In genomic region chr18:79574938-79575525, GRCh38 we compare ENCODE assay signal across 15 cellular contexts.
DNase-seq lines count a peak whose midpoint lies in the region; ATAC-seq, FAIRE-seq and TF ChIP-seq lines count a peak whose summit lies in the region.
"Had no signal": no experiment of that assay in that cellular context is flagged by ENCODE, and none has a peak within 500 bp of the region (broad histone marks: within the 10 kb centered on the region; RNA-seq: fewer than 3 reads in every experiment).

No MANE protein-coding gene starts in this region.

- TF ChIP-seq RAD21 in HepG2 (CRISPR knock-in tag; IDR thresholded peaks at IDR 0.05): no peak
- TF ChIP-seq RAD21 in SK-N-SH (IDR thresholded peaks at IDR 0.05; ENCODE audit: low read length): no peak

- BruUV-seq in HepG2 (replicated peaks; lab: Mats Ljungman, UMichigan): no TSS peak

- CTCF ChIA-PET in HepG2 (lab: Yijun Ruan, JAX; ENCODE audit: low intra/inter-chr PET ratio, low total read pairs): no interaction called here
- CTCF ChIA-PET in SK-N-SH (lab: Yijun Ruan, JAX): no interaction called here

- peaks cover 9% of the 10 kb centered on the region for H3K36me3 Mint-ChIP-seq in T-helper 2 cell treated with Interferon-gamma antibody and Interleukin-4, amounts not matched to agents 5 μg/mL and 100 μg/mL, for 36 hours (ENCODE audit: low read depth)

- H2AFZ ChIP-seq in HepG2 (ENCODE audit: low read length) (no peak overlapping the region), SK-N-SH (ENCODE audit: low read depth) (no peak overlapping the region)

- peaks cover 2 to 23% of the 10 kb centered on the region in 2 experiments; a peak in 4 of 5 replicates for H3K27me3 ChIP-seq in HepG2 (ENCODE audit: control insufficient read depth in 1 of 2, insufficient read depth in 2 of 2, low read length in 2 of 2)
- H3K27me3 ChIP-seq in upper lobe of left lung: no peaks in the 10 kb centered on the region
- peaks cover 91% of the 10 kb centered on the region for H3K27me3 ChIP-seq in SK-N-SH (ENCODE audit: insufficient read depth)
- H3K27me3 ChIP-seq: dorsolateral prefrontal cortex, neutrophil had no signal

- intact Hi-C loops in cardiac septum (cut with DNase I): no loop called here
- intact Hi-C loops in Right ventricle myocardium inferior (cut with DNase I): no loop called here
- intact Hi-C loops in HepG2 (cut with micrococcal nuclease; ENCODE audit: unreplicated experiment): no loop called here

- TF ChIP-seq EP300 in HepG2 (IDR thresholded peaks at IDR 0.05; ENCODE audit: low read depth in 2 of 2, low read length in 2 of 2) (no peak), HepG2 (CRISPR knock-in tag; IDR thresholded peaks at IDR 0.05; ENCODE audit: borderline replicate concordance) (no peak), upper lobe of left lung (IDR thresholded peaks at IDR 0.05) (no peak), SK-N-SH (IDR thresholded peaks at IDR 0.05; ENCODE audit: borderline replicate concordance in 1 of 2, low read depth in 1 of 2, low read length in 1 of 2) (no peak)

- H3K9ac ChIP-seq in HepG2 (ENCODE audit: insufficient read depth, low read depth, low read length): no peak overlapping the region
- no peak overlapping the region for H3K9ac ChIP-seq in SK-N-SH

- H3K4me3 Mint-ChIP-seq in T-helper 2 cell treated with Interferon-gamma antibody and Interleukin-4, amounts not matched to agents 5 μg/mL and 100 μg/mL, for 36 hours: peak overlapping the region; percentile 18
- H3K4me3 Mint-ChIP-seq: HFFc6 had no signal

- TF ChIP-seq CTCF in HepG2 (CRISPR knock-in tag; IDR thresholded peaks at IDR 0.05) (no peak), upper lobe of left lung (IDR thresholded peaks at IDR 0.05) (no peak), SK-N-SH (IDR thresholded peaks at IDR 0.05) (no peak)

- peak; percentile 51 for DNase-seq in cardiac septum (ENCODE audit: low spot score)
- DNase-seq in Right ventricle myocardium inferior (ENCODE audit: missing footprints): no peak
- DNase-seq in T-helper 2 cell treated with Interferon-gamma antibody and Interleukin-4, amounts not matched to agents 5 μg/mL and 100 μg/mL, for 36 hours (ENCODE audit: low spot score): no peak
- DNase-seq in HepG2 (ENCODE audit: low spot score): no peak
- DNase-seq in upper lobe of left lung: peak; percentile 10 to 66
- no peak for DNase-seq in stimulated activated CD4-positive, alpha-beta T cell treated with anti-CD3 and anti-CD28 coated beads, Interleukin-2, amount 100 ng/mL, for 48 hours
- no peak for DNase-seq in LoVo (ENCODE audit: low spot score)
- DNase-seq in SK-N-SH: no peak
- DNase-seq: DMS79 treated with DMSO at 0.1 percent for 48 hours, HFFc6, NCI-H187 had no signal

- ATAC-seq in Right ventricle myocardium inferior: no peak
- peak; percentile 41 for ATAC-seq in HepG2
- ATAC-seq in upper lobe of left lung (ENCODE audit: low FRiP score in 2 of 2): peak in 1 of 2 donors; percentile 10
- ATAC-seq: K562 had no signal

- peak overlapping the region; percentile 57 for H3K27ac Mint-ChIP-seq in T-helper 2 cell treated with Interferon-gamma antibody and Interleukin-4, amounts not matched to agents 5 μg/mL and 100 μg/mL, for 36 hours
- H3K27ac Mint-ChIP-seq: HFFc6 had no signal

- H3K4me2 ChIP-seq in HepG2 (ENCODE audit: low read depth, low read length): no peak overlapping the region
- H3K4me2 ChIP-seq in SK-N-SH: no peak overlapping the region

- FAIRE-seq in HepG2 (lab: Jason Lieb, UNC): no peak
- FAIRE-seq: GM12891, K562 had no signal

- in situ Hi-C loops in HepG2 (cut with HindIII; ENCODE audit: extremely low pct_ligation_motif_present, low pct_unique_long_range_greater_than_20kb): no loop called here

- no peaks in the 10 kb centered on the region for H3K36me3 ChIP-seq in HepG2 (replicated peaks in 1 of 2; ENCODE audit: control insufficient read depth in 1 of 2, insufficient read depth in 2 of 2, low read length in 2 of 2)
- H3K36me3 ChIP-seq in upper lobe of left lung: no peaks in the 10 kb centered on the region
- H3K36me3 ChIP-seq in SK-N-SH (replicated peaks in 1 of 2; ENCODE audit: control insufficient read depth in 1 of 2, insufficient read depth in 2 of 2, low read length in 1 of 2): no peaks in the 10 kb centered on the region
- H3K36me3 ChIP-seq: neutrophil had no signal

- H3K9me2 ChIP-seq in SK-N-SH: no peaks in the 10 kb centered on the region

- no peaks in the 10 kb centered on the region for H3K27me3 Mint-ChIP-seq in T-helper 2 cell treated with Interferon-gamma antibody and Interleukin-4, amounts not matched to agents 5 μg/mL and 100 μg/mL, for 36 hours (ENCODE audit: low read depth)

- no peak for TF ChIP-seq POLR2A in HepG2 (IDR thresholded peaks at IDR 0.05; ENCODE audit: insufficient read depth in 1 of 2, low read depth in 2 of 2, low read length in 2 of 2)
- no peak for TF ChIP-seq POLR2A in upper lobe of left lung (IDR thresholded peaks at IDR 0.05)

- H3K9me3 ChIP-seq in HepG2 (ENCODE audit: low read length): peaks cover 18% of the 10 kb centered on the region
- H3K9me3 ChIP-seq in upper lobe of left lung: peaks cover 8 to 29% (median 15%) of the 10 kb centered on the region in 4 donors
- H3K9me3 ChIP-seq in SK-N-SH: peaks cover 10% of the 10 kb centered on the region; the same call in 1 of the 2 replicates
- H3K9me3 ChIP-seq: neutrophil had no signal

- H3K79me2 ChIP-seq in HepG2 (ENCODE audit: insufficient read depth, low read length) (no peaks in the 10 kb centered on the region), SK-N-SH (ENCODE audit: insufficient read depth) (no peaks in the 10 kb centered on the region)

- H3K4me1 Mint-ChIP-seq in T-helper 2 cell treated with Interferon-gamma antibody and Interleukin-4, amounts not matched to agents 5 μg/mL and 100 μg/mL, for 36 hours (ENCODE audit: low read depth): peaks cover 6% of the 10 kb centered on the region

- 24% methylated on average over 12 of the region's 17 CpGs for WGBS in HepG2 (ENCODE audit: low lambda C conversion rate)
- 64 to 67% methylated on average over 13 to 17 of the region's 17 CpGs for WGBS in upper lobe of left lung, 2 donors
- WGBS in SK-N-SH (ENCODE audit: low lambda C conversion rate): 4% methylated on average over 9 of the region's 17 CpGs

- H3K9me3 Mint-ChIP-seq in T-helper 2 cell treated with Interferon-gamma antibody and Interleukin-4, amounts not matched to agents 5 μg/mL and 100 μg/mL, for 36 hours: peaks cover 17% of the 10 kb centered on the region

- H4K20me1 ChIP-seq in HepG2 (ENCODE audit: insufficient read depth, low read length) (no peaks in the 10 kb centered on the region), SK-N-SH (ENCODE audit: insufficient read depth) (no peaks in the 10 kb centered on the region)

- no peak overlapping the region for H3K27ac ChIP-seq in HepG2 (ENCODE audit: extremely low read length, insufficient read depth, low read length)
- no peak overlapping the region for H3K27ac ChIP-seq in upper lobe of left lung
- no peak overlapping the region for H3K27ac ChIP-seq in SK-N-SH (ENCODE audit: low read depth in 2 of 2, low read length in 1 of 2)
- H3K27ac ChIP-seq: neutrophil had no signal

- POLR2A ChIA-PET in HepG2 (lab: Yijun Ruan, JAX): no interaction called here
- POLR2A ChIA-PET in SK-N-SH (lab: Yijun Ruan, JAX): no interaction called here

- H3K4me3 ChIP-seq in HepG2 (replicated peaks in 1 of 3; ENCODE audit: insufficient read depth in 1 of 3, low read depth in 2 of 3, low read length in 3 of 3): no peak overlapping the region
- no peak overlapping the region for H3K4me3 ChIP-seq in upper lobe of left lung
- H3K4me3 ChIP-seq in SK-N-SH (ENCODE audit: low read depth in 2 of 2, low read length in 1 of 2): no peak overlapping the region
- H3K4me3 ChIP-seq: dorsolateral prefrontal cortex, K562 had no signal

- no peaks in the 10 kb centered on the region for H3F3A ChIP-seq in SK-N-SH (replicated peaks; ENCODE audit: insufficient read depth)

- H3K4me1 ChIP-seq in HepG2 (ENCODE audit: insufficient read depth, low read length) (peaks cover 10% of the 10 kb centered on the region), upper lobe of left lung (peaks cover 9 to 20% (median 12%) of the 10 kb centered on the region in 4 donors), SK-N-SH (ENCODE audit: control insufficient read depth in 1 of 2, insufficient read depth in 2 of 2, low read depth in 1 of 2, low read length in 1 of 2) (peaks cover 0 to 5% of the 10 kb centered on the region in 2 experiments; a peak in 1 of 4 replicates)

TF ChIP-seq in SK-N-SH, 30 proteins besides CTCF, POLR2A, EP300 and RAD21:
- TF ChIP-seq JUND (IDR thresholded peaks at IDR 0.05): no peak
TF ChIP-seq in SK-N-SH: peak in this region for 0.

Comparison
In these comparisons a context has a peak if more than half of its experiments do, and no peak if none do; other contexts are left out.
1. DNase-seq: peak in cardiac septum (single experiment) and upper lobe of left lung (2 of 2); none in Right ventricle myocardium inferior (single experiment), T-helper 2 cell treated with Interferon-gamma antibody and Interleukin-4, amounts not matched to agents 5 μg/mL and 100 μg/mL, for 36 hours (single experiment), HepG2 (single experiment), stimulated activated CD4-positive, alpha-beta T cell treated with anti-CD3 and anti-CD28 coated beads, Interleukin-2, amount 100 ng/mL, for 48 hours (0 of 2), LoVo (single experiment) and SK-N-SH (single experiment).